Comparison of ENCODE assay signal across 12 cellular contexts in genomic region chr15:91865903-91866302, GRCh38. TPM values are rescaled to one million over a fixed set of nuclear protein-coding genes. Genes with fewer than 3 reads are reported as not detected.
DNase-seq lines count a peak whose midpoint lies in the region; FAIRE-seq and TF ChIP-seq lines count a peak whose summit lies in the region.
"Had no signal": no experiment of that assay in that cellular context is flagged by ENCODE, and none has a peak within 500 bp of the region (broad histone marks: within the 10 kb centered on the region; RNA-seq: fewer than 3 reads in every experiment).

No MANE protein-coding gene starts in this region.

- H3K4me3 ChIP-seq in keratinocyte (ENCODE audit: control insufficient read depth in 2 of 3, extremely low read depth in 1 of 3, insufficient read depth in 2 of 3, low read depth in 1 of 3, low read length in 3 of 3) (peak overlapping the region in 2 of 3 experiments; percentile 6 to 7), testis (no peak overlapping the region), tibial nerve (no peak overlapping the region)
- H3K4me3 ChIP-seq: cardiac muscle cell, right lobe of liver had no signal

- H3K79me2 ChIP-seq in keratinocyte (ENCODE audit: control insufficient read depth, insufficient read depth, low read length), result peaks cover 44% of the 10 kb centered on the region

- peak overlapping the region; percentile 46 for H3K27ac ChIP-seq in angular gyrus (ENCODE audit: low read depth, low read length)
- H3K27ac ChIP-seq in keratinocyte (ENCODE audit: control insufficient read depth, insufficient read depth, low read length), result peak overlapping the region; percentile 97
- peak overlapping the region; percentile 70 to 84 for H3K27ac ChIP-seq in testis
- H3K27ac ChIP-seq in tibial nerve, result peak overlapping the region in 2 of 4 donors; percentile 75 to 83
- H3K27ac ChIP-seq: right lobe of liver had no signal

- no peaks in the 10 kb centered on the region for H3K36me3 ChIP-seq in keratinocyte (ENCODE audit: control insufficient read depth in 2 of 2, extremely low read depth in 1 of 2, insufficient read depth in 2 of 2, low read length in 2 of 2)
- no peaks in the 10 kb centered on the region for H3K36me3 ChIP-seq in testis (ENCODE audit: low read depth, missing control alignments)
- H3K36me3 ChIP-seq in tibial nerve, result no peaks in the 10 kb centered on the region
- H3K36me3 ChIP-seq: cardiac muscle cell, right lobe of liver had no signal

- peak overlapping the region; percentile 11 for H3K4me3 Mint-ChIP-seq in activated CD4-positive, alpha-beta T cell treated with anti-CD3 and anti-CD28 coated beads, Interleukin-2, amount 10 ng/mL, durations not matched to agents 24 days and 14 days

- TF ChIP-seq CTCF in keratinocyte (optimal IDR thresholded peaks at IDR 0.05 in 1 of 3, IDR thresholded peaks at IDR 0.05 in 1 of 3, conservative IDR thresholded peaks at IDR 0.05 in 1 of 3; ENCODE audit: extremely low read depth in 1 of 3, insufficient read depth in 2 of 3, low read length in 3 of 3) (no peak), testis (IDR thresholded peaks at IDR 0.05) (no peak), tibial nerve (IDR thresholded peaks at IDR 0.05) (no peak)

- H3K4me1 ChIP-seq in keratinocyte (ENCODE audit: control insufficient read depth, extremely low read depth, insufficient read depth, low read length), result peaks cover 56% of the 10 kb centered on the region
- peaks cover 45% of the 10 kb centered on the region for H3K4me1 ChIP-seq in testis
- peaks cover 0 to 38% (median 0%) of the 10 kb centered on the region in 4 donors for H3K4me1 ChIP-seq in tibial nerve
- H3K4me1 ChIP-seq: right lobe of liver had no signal

- H2AFZ ChIP-seq in keratinocyte (ENCODE audit: control insufficient read depth, low read length), result peak overlapping the region; percentile 55

- no peaks in the 10 kb centered on the region for H3K9me3 ChIP-seq in keratinocyte (ENCODE audit: control insufficient read depth, low read depth, low read length)
- no peaks in the 10 kb centered on the region for H3K9me3 ChIP-seq in testis
- no peaks in the 10 kb centered on the region for H3K9me3 ChIP-seq in tibial nerve
- H3K9me3 ChIP-seq: right lobe of liver had no signal

- H3K27ac Mint-ChIP-seq in activated CD4-positive, alpha-beta T cell treated with anti-CD3 and anti-CD28 coated beads, Interleukin-2, amount 10 ng/mL, durations not matched to agents 24 days and 14 days, result no peak overlapping the region

- FAIRE-seq in keratinocyte (lab: Jason Lieb, UNC), result peak; percentile 67
- FAIRE-seq: G401.6 had no signal

- H4K20me1 ChIP-seq in keratinocyte (ENCODE audit: control insufficient read depth, extremely low read depth, insufficient read depth, low read length), result no peaks in the 10 kb centered on the region

- peaks cover 13% of the 10 kb centered on the region for H3K36me3 Mint-ChIP-seq in activated CD4-positive, alpha-beta T cell treated with anti-CD3 and anti-CD28 coated beads, Interleukin-2, amount 10 ng/mL, durations not matched to agents 24 days and 14 days (ENCODE audit: low read depth)

- peaks cover 4% of the 10 kb centered on the region for H3K9me3 Mint-ChIP-seq in activated CD4-positive, alpha-beta T cell treated with anti-CD3 and anti-CD28 coated beads, Interleukin-2, amount 10 ng/mL, durations not matched to agents 24 days and 14 days

- H3K27me3 ChIP-seq in keratinocyte (ENCODE audit: control insufficient read depth, extremely low read depth, insufficient read depth, low read length) (no peaks in the 10 kb centered on the region), testis (no peaks in the 10 kb centered on the region), tibial nerve (no peaks in the 10 kb centered on the region)
- H3K27me3 ChIP-seq: cardiac muscle cell, right lobe of liver had no signal

- peaks cover 55% of the 10 kb centered on the region for H3K4me1 Mint-ChIP-seq in activated CD4-positive, alpha-beta T cell treated with anti-CD3 and anti-CD28 coated beads, Interleukin-2, amount 10 ng/mL, durations not matched to agents 24 days and 14 days

- peak overlapping the region; percentile 83 for H3K9ac ChIP-seq in keratinocyte (ENCODE audit: control insufficient read depth, extremely low read depth, insufficient read depth, low read length)

- peaks cover 6% of the 10 kb centered on the region for H3K9me1 ChIP-seq in keratinocyte (ENCODE audit: control insufficient read depth, extremely low read depth, insufficient read depth, low read length)

- intact Hi-C loops in activated CD4-positive, alpha-beta T cell treated with anti-CD3 and anti-CD28 coated beads, Interleukin-2, amount 10 ng/mL, durations not matched to agents 24 days and 14 days (cut with micrococcal nuclease), result no loop called here
- intact Hi-C loops in testis (cut with DNase I; ENCODE audit: low total_unique reads), result no loop called here
- intact Hi-C loops in posterior cingulate gyrus (cut with DNase I), result no loop called here

- dilution Hi-C loops in keratinocyte (cut with MboI; ENCODE audit: extremely low pct_ligation_motif_present, low sequenced_read_pairs), result no loop called here

- WGBS in testis, 2 donors, result 53 to 62% methylated on average over 5 of the region's 5 CpGs
- 76 to 80% methylated on average over 5 of the region's 5 CpGs for WGBS in tibial nerve, 2 donors

- TF ChIP-seq EP300 in tibial nerve (IDR thresholded peaks at IDR 0.05), result no peak

- H3K4me2 ChIP-seq in keratinocyte (ENCODE audit: control insufficient read depth, extremely low read depth, insufficient read depth, low read depth, low read length), result peak overlapping the region; percentile 88

- peaks cover 7% of the 10 kb centered on the region for H3K27me3 Mint-ChIP-seq in activated CD4-positive, alpha-beta T cell treated with anti-CD3 and anti-CD28 coated beads, Interleukin-2, amount 10 ng/mL, durations not matched to agents 24 days and 14 days

- TF ChIP-seq POLR2A in testis (IDR thresholded peaks at IDR 0.05), result no peak
- no peak for TF ChIP-seq POLR2A in tibial nerve (IDR thresholded peaks at IDR 0.05)

- no peak for DNase-seq in activated CD4-positive, alpha-beta T cell treated with anti-CD3 and anti-CD28 coated beads, Interleukin-2, amount 10 ng/mL, durations not matched to agents 24 days and 14 days
- no peak for DNase-seq in activated CD4-positive, alpha-beta T cell treated with anti-CD3 and anti-CD28 coated beads, Interleukin-2, amount 50 U/mL, for 48 hours
- no peak for DNase-seq in keratinocyte (ENCODE audit: low read depth, low spot score)
- no peak for DNase-seq in testis
- no peak for DNase-seq in posterior cingulate gyrus
- DNase-seq in tibial nerve (ENCODE audit: low spot score in 2 of 2), result no peak
- no peak for DNase-seq in germinal center (ENCODE audit: low spot score)
- DNase-seq: NCI-H187 treated with DMSO at 0.1 percent for 48 hours, right lobe of liver had no signal

RNA-seq across cellular contexts. Expression of gene SLCO3A1, which starts 12.4 kb away (rescaled TPM):
- total RNA-seq in activated CD4-positive, alpha-beta T cell treated with anti-CD3 and anti-CD28 coated beads, Interleukin-2, amount 10 ng/mL, durations not matched to agents 24 days and 14 days, result 13.4 and 16.3 TPM in 2 replicates
- polyA plus RNA-seq in keratinocyte (21.3 to 31.7 TPM (median 21.6 TPM) in 3 replicates), testis (ENCODE audit: insufficient read depth, low read depth, low replicate concordance) (144 TPM)
- polyA plus RNA-seq in keratinocyte (2011; ENCODE audit: low read depth), result 37.9 TPM
- 18.2 and 24.9 TPM in 2 replicates for polyA plus RNA-seq in keratinocyte (2011; cell fraction: cytosol; rRNA removed)
- polyA plus RNA-seq in keratinocyte (2011; cell fraction: nucleus; rRNA removed), result 49.2 and 56.1 TPM in 2 replicates
- 24.4 and 26.0 TPM in 2 replicates for polyA plus RNA-seq in keratinocyte (2012; ENCODE audit: low replicate concordance)
- 60.3 to 98.2 TPM (median 80.2 TPM) in 3 replicates for polyA minus RNA-seq in keratinocyte
- polyA minus RNA-seq in keratinocyte (2011; cell fraction: cytosol; rRNA and poly(A)+ RNA removed), result 24.7 TPM
- polyA minus RNA-seq in keratinocyte (2011; cell fraction: nucleus; rRNA and poly(A)+ RNA removed), result 51.4 and 62.5 TPM in 2 replicates
- total RNA-seq in testis (10 to 100 TPM; 76.3 to 77.2 TPM), tibial nerve (10 to 100 TPM; 13.8 to 20.2 (median 14.3) TPM)

Comparison
In these comparisons a context has a peak if more than half of its experiments do, and no peak if none do; other contexts are left out.
1. H3K4me3 ChIP-seq: peak in keratinocyte (2 of 3); none in testis (0 of 2) and tibial nerve (0 of 4).